1 cellular context compared by ENCODE assay signal in genomic region chr3:186750316-186750715, GRCh38.
A peak's percentile ranks its signal among the peaks of the same experiment; 100 is the strongest.
TF ChIP-seq lines count a peak whose summit lies in the region.

No MANE protein-coding gene starts in this region.

TF ChIP-seq in K562, 482 proteins besides CTCF, POLR2A, EP300 and RAD21:
- TF ChIP-seq SP2 (IDR thresholded peaks at IDR 0.05; ENCODE audit: extremely low read depth, low read depth, low read length, poor library complexity, severe bottlenecking) (no peak), KAT7 (CRISPR knock-in tag; IDR thresholded peaks at IDR 0.05; ENCODE audit: borderline replicate concordance) (no peak), CEBPB (tag; IDR thresholded peaks at IDR 0.05) (no peak), SAFB (IDR thresholded peaks at IDR 0.05; ENCODE audit: borderline replicate concordance, low read depth, low read length) (no peak), KDM1A (IDR thresholded peaks at IDR 0.05) (peak; percentile 62 to 64), SMARCA5 (IDR thresholded peaks at IDR 0.05) (peak; percentile 82), WHSC1 (IDR thresholded peaks at IDR 0.05; ENCODE audit: low read length) (no peak), BDP1 (IDR thresholded peaks at IDR 0.05; ENCODE audit: insufficient read depth, insufficient read length) (no peak), ZBTB43 (CRISPR knock-in tag; IDR thresholded peaks at IDR 0.05) (no peak), ADNP (tag; IDR thresholded peaks at IDR 0.05) (peak; percentile 89), THRAP3 (IDR thresholded peaks at IDR 0.05; ENCODE audit: borderline replicate concordance) (no peak), XRCC5 (IDR thresholded peaks at IDR 0.05; ENCODE audit: low read depth, low read length) (no peak), RCOR1 (IDR thresholded peaks at IDR 0.05; ENCODE audit: borderline replicate concordance in 1 of 2, low read depth in 2 of 2, low read length in 2 of 2) (peak in 1 of 2 experiments; percentile 63; a peak in 2 of 4 replicates), HDAC2 (IDR thresholded peaks at IDR 0.05) (peak; percentile 78; the same call in 1 of the 2 replicates), ZNF121 (CRISPR knock-in tag; conservative IDR thresholded peaks at IDR 0.05) (peak; percentile 77), RBM25 (IDR thresholded peaks at IDR 0.05; ENCODE audit: low read depth, low read length, severe bottlenecking) (peak; percentile 88), SNAPC5 (CRISPR knock-in tag; IDR thresholded peaks at IDR 0.05) (no peak), BRF1 (IDR thresholded peaks at IDR 0.05; ENCODE audit: borderline replicate concordance, extremely low read depth, insufficient read length) (no peak), BCOR (IDR thresholded peaks at IDR 0.05) (peak; percentile 93), PHF8 (IDR thresholded peaks at IDR 0.05; ENCODE audit: borderline replicate concordance, low read length) (no peak), CBFA2T2 (conservative IDR thresholded peaks at IDR 0.05) (no peak), ZNF589 (CRISPR knock-in tag; IDR thresholded peaks at IDR 0.05; ENCODE audit: low read depth) (no peak), ARNT (IDR thresholded peaks at IDR 0.05) (no peak), CSDE1 (IDR thresholded peaks at IDR 0.05) (no peak), TCF3 (CRISPR knock-in tag; IDR thresholded peaks at IDR 0.05) (no peak), PURB (CRISPR knock-in tag; IDR thresholded peaks at IDR 0.05; ENCODE audit: low read depth) (no peak), ZSCAN32 (CRISPR knock-in tag; IDR thresholded peaks at IDR 0.05) (no peak)
